In genomic region chrX:153226344-153227190, GRCh38 we compare ENCODE assay signal across 1 cellular context.
TF ChIP-seq lines count a peak whose summit lies in the region.

No MANE protein-coding gene starts in this region.

TF ChIP-seq in H1, 55 proteins besides CTCF, POLR2A, EP300 and RAD21 (continued from another document):
- TF ChIP-seq CHD7 (IDR thresholded peaks at IDR 0.05; ENCODE audit: insufficient replicate concordance, low read length) = no peak
- no peak for TF ChIP-seq TAF7 (optimal IDR thresholded peaks at IDR 0.05; ENCODE audit: borderline replicate concordance, low read depth, low read length)
- no peak for TF ChIP-seq EGR1 (IDR thresholded peaks at IDR 0.05; ENCODE audit: borderline replicate concordance, low read depth, low read length)
- TF ChIP-seq TAF1 (IDR thresholded peaks at IDR 0.05; ENCODE audit: low read depth, low read length) = peak; percentile 23; the same call in 1 of the 2 replicates
- TF ChIP-seq SP1 (IDR thresholded peaks at IDR 0.05; ENCODE audit: low read depth, low read length) = peak; percentile 49; the same call in 1 of the 2 replicates
- no peak for TF ChIP-seq SIX5 (IDR thresholded peaks at IDR 0.05; ENCODE audit: low read depth, low read length)
- no peak for TF ChIP-seq SAP30 (IDR thresholded peaks at IDR 0.05; ENCODE audit: insufficient read depth, insufficient replicate concordance, low read length)
- no peak for TF ChIP-seq CEBPB (IDR thresholded peaks at IDR 0.05; ENCODE audit: low read depth, low read length)
